1 cellular context compared by ENCODE assay signal in the genomic region with DNA sequence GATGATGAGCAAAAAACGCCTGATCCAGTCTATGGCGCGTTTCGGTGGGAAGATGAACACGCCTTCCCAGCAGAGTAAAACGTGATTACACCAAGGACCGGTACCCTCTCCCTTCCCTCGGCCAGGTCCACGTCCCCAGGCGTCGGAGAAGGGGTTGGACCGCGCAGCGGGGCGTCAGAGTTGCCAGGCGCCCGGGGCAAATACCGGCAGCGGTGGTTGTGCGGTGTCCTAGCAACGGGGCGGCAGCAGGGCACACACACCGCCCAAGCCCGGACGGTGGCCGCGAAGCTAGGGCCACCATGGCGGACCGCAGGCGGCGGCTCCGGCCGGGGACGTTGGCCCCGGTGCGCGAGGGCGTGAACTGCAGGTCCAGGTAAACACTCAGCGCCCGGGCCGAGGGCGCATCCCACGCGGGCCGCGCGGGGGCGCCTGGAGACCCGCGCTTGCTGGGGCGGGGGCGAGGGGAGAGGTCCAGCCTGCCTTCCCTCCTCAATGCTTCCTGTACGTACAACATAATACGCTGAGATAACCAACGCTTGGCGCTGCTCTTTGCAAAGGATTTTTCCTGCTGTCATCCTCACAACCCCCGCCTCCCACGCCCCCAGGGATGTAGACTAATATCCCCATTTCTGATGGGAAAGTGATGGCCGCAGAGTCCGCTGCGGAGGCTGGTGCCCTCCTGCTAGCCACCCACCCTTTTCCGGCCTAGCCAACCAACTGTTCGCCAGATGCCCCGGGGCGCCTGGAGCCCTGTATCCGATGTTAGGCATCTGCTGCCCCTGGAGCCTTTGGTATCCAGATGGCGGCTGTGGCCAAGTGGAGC.
TF ChIP-seq lines count a peak whose summit lies in the region.

A gene with protein sequence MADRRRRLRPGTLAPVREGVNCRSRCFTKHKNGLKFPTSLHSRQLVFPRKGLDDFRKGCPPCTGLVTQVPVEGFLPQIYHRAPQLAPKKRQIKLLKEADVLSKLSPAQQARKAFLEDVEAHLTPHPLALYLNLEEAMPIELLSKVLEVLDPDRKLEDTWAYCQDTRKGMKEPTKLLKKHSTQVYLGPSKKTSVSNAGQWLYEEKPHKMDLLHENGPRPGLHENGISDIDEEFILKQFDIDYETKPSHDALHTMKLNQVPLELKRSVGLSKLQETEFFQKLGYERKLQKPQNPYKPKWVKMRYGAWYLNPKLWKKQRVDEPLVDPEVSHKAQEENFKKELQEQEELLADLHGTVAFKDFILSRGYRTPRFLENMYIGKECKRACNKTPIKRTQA (plus strand): TSS at position 274 of the 823 bp plus-strand sequence. CDS start 26 bp downstream, at position 300.

TF ChIP-seq in HepG2, 621 proteins besides CTCF, POLR2A, EP300 and RAD21 (continued from another document and continues in another):
- TF ChIP-seq, protein P1, sequence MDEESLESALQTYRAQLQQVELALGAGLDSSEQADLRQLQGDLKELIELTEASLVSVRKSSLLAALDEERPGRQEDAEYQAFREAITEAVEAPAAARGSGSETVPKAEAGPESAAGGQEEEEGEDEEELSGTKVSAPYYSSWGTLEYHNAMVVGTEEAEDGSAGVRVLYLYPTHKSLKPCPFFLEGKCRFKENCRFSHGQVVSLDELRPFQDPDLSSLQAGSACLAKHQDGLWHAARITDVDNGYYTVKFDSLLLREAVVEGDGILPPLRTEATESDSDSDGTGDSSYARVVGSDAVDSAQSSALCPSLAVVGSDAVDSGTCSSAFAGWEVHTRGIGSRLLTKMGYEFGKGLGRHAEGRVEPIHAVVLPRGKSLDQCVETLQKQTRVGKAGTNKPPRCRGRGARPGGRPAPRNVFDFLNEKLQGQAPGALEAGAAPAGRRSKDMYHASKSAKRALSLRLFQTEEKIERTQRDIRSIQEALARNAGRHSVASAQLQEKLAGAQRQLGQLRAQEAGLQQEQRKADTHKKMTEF (CRISPR knock-in tag; IDR thresholded peaks at IDR 0.05): peak; percentile 92
- TF ChIP-seq ZNF136 (CRISPR knock-in tag; IDR thresholded peaks at IDR 0.05; ENCODE audit: low read depth) (no peak), FOXP1 (IDR thresholded peaks at IDR 0.05) (no peak), FOXP1 (CRISPR knock-in tag; IDR thresholded peaks at IDR 0.05) (peak; percentile 62), ZNF776 (CRISPR knock-in tag; IDR thresholded peaks at IDR 0.05) (peak; percentile 87), KLF11 (CRISPR knock-in tag; IDR thresholded peaks at IDR 0.05) (no peak), KAT7 (CRISPR knock-in tag; IDR thresholded peaks at IDR 0.05; ENCODE audit: borderline replicate concordance) (0 out of 2 replicates have a peak, but pooled peaks have one; percentile 65), EHMT2 (IDR thresholded peaks at IDR 0.05; ENCODE audit: borderline replicate concordance, low read depth, low read length) (no peak), ZNF317 (CRISPR knock-in tag; IDR thresholded peaks at IDR 0.05) (peak; percentile 45; the same call in 1 of the 2 replicates), TBX2 (CRISPR knock-in tag; IDR thresholded peaks at IDR 0.05; ENCODE audit: borderline replicate concordance) (peak; percentile 85; the same call in 1 of the 2 replicates), CREM (IDR thresholded peaks at IDR 0.05) (no peak), CREM (CRISPR knock-in tag; IDR thresholded peaks at IDR 0.05) (no peak), ZBTB8A (CRISPR knock-in tag; IDR thresholded peaks at IDR 0.05; ENCODE audit: borderline replicate concordance, low read depth) (peak; percentile 49; the same call in 1 of the 2 replicates), CEBPB (IDR thresholded peaks at IDR 0.05; ENCODE audit: borderline replicate concordance, low read depth, low read length) (no peak), ZNF746 (CRISPR knock-in tag; IDR thresholded peaks at IDR 0.05) (peak; percentile 69; the same call in 1 of the 2 replicates), TCF7 (IDR thresholded peaks at IDR 0.05; ENCODE audit: low read depth) (no peak), ZSCAN21 (CRISPR knock-in tag; IDR thresholded peaks at IDR 0.05; ENCODE audit: borderline replicate concordance) (0 out of 2 replicates have a peak, but pooled peaks have one; percentile 53), ZNF766 (CRISPR knock-in tag; IDR thresholded peaks at IDR 0.05; ENCODE audit: borderline replicate concordance) (peak; percentile 89; the same call in 1 of the 2 replicates), KDM2A (CRISPR knock-in tag; IDR thresholded peaks at IDR 0.05; ENCODE audit: borderline replicate concordance, low read depth) (peak; percentile 84), SRSF4 (IDR thresholded peaks at IDR 0.05; ENCODE audit: low read depth, low read length, poor library complexity, severe bottlenecking) (no peak), GATAD2A (CRISPR knock-in tag; IDR thresholded peaks at IDR 0.05) (no peak; the same call in 1 of the 2 replicates), ZNF83 (CRISPR knock-in tag; IDR thresholded peaks at IDR 0.05; ENCODE audit: borderline replicate concordance) (0 out of 2 replicates have a peak, but pooled peaks have one; percentile 39), ZNF747 (CRISPR knock-in tag; IDR thresholded peaks at IDR 0.05; ENCODE audit: borderline replicate concordance) (peak; percentile 90), PITX1 (CRISPR knock-in tag; IDR thresholded peaks at IDR 0.05) (0 out of 2 replicates have a peak, but pooled peaks have one; percentile 28), ZNF572 (CRISPR knock-in tag; IDR thresholded peaks at IDR 0.05) (no peak), ZNF510 (CRISPR knock-in tag; IDR thresholded peaks at IDR 0.05; ENCODE audit: low read depth) (no peak), CBX2 (IDR thresholded peaks at IDR 0.05; ENCODE audit: low read depth, low read length) (0 out of 2 replicates have a peak, but pooled peaks have one; percentile 9), CBX2 (CRISPR knock-in tag; IDR thresholded peaks at IDR 0.05; ENCODE audit: low read depth) (peak; percentile 66; the same call in 1 of the 2 replicates), ZNF331 (CRISPR knock-in tag; IDR thresholded peaks at IDR 0.05) (peak; percentile 75; the same call in 1 of the 2 replicates), HOXD1 (CRISPR knock-in tag; IDR thresholded peaks at IDR 0.05) (peak; percentile 68; the same call in 1 of the 2 replicates), RFX5 (IDR thresholded peaks at IDR 0.05; ENCODE audit: low read depth, low read length) (peak; percentile 98), KDM3A (CRISPR knock-in tag; IDR thresholded peaks at IDR 0.05; ENCODE audit: low read depth) (0 out of 2 replicates have a peak, but pooled peaks have one; percentile 31), RBM39 (IDR thresholded peaks at IDR 0.05; ENCODE audit: low read depth, low read length, poor library complexity, severe bottlenecking) (peak; percentile 52), SKI (IDR thresholded peaks at IDR 0.05; ENCODE audit: partially characterized antibody) (peak; percentile 49), JUNB (CRISPR knock-in tag; IDR thresholded peaks at IDR 0.05; ENCODE audit: borderline replicate concordance) (no peak), ZNF337 (CRISPR knock-in tag; IDR thresholded peaks at IDR 0.05; ENCODE audit: borderline replicate concordance, low read depth) (no peak), HNRNPH1 (optimal IDR thresholded peaks at IDR 0.05; ENCODE audit: low read depth, low read length) (no peak), ASH2L (IDR thresholded peaks at IDR 0.05; ENCODE audit: insufficient read length, low read depth, low read length) (peak; percentile 64), MTF2 (CRISPR knock-in tag; IDR thresholded peaks at IDR 0.05; ENCODE audit: borderline replicate concordance) (peak; percentile 87; the same call in 1 of the 2 replicates)
- TF ChIP-seq, protein P2, sequence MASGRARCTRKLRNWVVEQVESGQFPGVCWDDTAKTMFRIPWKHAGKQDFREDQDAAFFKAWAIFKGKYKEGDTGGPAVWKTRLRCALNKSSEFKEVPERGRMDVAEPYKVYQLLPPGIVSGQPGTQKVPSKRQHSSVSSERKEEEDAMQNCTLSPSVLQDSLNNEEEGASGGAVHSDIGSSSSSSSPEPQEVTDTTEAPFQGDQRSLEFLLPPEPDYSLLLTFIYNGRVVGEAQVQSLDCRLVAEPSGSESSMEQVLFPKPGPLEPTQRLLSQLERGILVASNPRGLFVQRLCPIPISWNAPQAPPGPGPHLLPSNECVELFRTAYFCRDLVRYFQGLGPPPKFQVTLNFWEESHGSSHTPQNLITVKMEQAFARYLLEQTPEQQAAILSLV (CRISPR knock-in tag; IDR thresholded peaks at IDR 0.05; ENCODE audit: borderline replicate concordance): peak; percentile 57
- TF ChIP-seq, protein P3, sequence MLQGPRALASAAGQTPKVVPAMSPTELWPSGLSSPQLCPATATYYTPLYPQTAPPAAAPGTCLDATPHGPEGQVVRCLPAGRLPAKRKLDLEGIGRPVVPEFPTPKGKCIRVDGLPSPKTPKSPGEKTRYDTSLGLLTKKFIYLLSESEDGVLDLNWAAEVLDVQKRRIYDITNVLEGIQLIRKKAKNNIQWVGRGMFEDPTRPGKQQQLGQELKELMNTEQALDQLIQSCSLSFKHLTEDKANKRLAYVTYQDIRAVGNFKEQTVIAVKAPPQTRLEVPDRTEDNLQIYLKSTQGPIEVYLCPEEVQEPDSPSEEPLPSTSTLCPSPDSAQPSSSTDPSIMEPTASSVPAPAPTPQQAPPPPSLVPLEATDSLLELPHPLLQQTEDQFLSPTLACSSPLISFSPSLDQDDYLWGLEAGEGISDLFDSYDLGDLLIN (CRISPR knock-in tag; IDR thresholded peaks at IDR 0.05; ENCODE audit: borderline replicate concordance): no peak; the same call in 1 of the 2 replicates
- TF ChIP-seq, protein P4, sequence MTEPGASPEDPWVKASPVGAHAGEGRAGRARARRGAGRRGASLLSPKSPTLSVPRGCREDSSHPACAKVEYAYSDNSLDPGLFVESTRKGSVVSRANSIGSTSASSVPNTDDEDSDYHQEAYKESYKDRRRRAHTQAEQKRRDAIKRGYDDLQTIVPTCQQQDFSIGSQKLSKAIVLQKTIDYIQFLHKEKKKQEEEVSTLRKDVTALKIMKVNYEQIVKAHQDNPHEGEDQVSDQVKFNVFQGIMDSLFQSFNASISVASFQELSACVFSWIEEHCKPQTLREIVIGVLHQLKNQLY (CRISPR knock-in tag; IDR thresholded peaks at IDR 0.05): no peak
- TF ChIP-seq, protein P5, sequence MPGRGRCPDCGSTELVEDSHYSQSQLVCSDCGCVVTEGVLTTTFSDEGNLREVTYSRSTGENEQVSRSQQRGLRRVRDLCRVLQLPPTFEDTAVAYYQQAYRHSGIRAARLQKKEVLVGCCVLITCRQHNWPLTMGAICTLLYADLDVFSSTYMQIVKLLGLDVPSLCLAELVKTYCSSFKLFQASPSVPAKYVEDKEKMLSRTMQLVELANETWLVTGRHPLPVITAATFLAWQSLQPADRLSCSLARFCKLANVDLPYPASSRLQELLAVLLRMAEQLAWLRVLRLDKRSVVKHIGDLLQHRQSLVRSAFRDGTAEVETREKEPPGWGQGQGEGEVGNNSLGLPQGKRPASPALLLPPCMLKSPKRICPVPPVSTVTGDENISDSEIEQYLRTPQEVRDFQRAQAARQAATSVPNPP (CRISPR knock-in tag; IDR thresholded peaks at IDR 0.05): 0 out of 2 replicates have a peak, but pooled peaks have one; percentile 88
- TF ChIP-seq, protein P6, sequence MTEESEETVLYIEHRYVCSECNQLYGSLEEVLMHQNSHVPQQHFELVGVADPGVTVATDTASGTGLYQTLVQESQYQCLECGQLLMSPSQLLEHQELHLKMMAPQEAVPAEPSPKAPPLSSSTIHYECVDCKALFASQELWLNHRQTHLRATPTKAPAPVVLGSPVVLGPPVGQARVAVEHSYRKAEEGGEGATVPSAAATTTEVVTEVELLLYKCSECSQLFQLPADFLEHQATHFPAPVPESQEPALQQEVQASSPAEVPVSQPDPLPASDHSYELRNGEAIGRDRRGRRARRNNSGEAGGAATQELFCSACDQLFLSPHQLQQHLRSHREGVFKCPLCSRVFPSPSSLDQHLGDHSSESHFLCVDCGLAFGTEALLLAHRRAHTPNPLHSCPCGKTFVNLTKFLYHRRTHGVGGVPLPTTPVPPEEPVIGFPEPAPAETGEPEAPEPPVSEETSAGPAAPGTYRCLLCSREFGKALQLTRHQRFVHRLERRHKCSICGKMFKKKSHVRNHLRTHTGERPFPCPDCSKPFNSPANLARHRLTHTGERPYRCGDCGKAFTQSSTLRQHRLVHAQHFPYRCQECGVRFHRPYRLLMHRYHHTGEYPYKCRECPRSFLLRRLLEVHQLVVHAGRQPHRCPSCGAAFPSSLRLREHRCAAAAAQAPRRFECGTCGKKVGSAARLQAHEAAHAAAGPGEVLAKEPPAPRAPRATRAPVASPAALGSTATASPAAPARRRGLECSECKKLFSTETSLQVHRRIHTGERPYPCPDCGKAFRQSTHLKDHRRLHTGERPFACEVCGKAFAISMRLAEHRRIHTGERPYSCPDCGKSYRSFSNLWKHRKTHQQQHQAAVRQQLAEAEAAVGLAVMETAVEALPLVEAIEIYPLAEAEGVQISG (CRISPR knock-in tag; IDR thresholded peaks at IDR 0.05): peak; percentile 72
- TF ChIP-seq, protein P7, sequence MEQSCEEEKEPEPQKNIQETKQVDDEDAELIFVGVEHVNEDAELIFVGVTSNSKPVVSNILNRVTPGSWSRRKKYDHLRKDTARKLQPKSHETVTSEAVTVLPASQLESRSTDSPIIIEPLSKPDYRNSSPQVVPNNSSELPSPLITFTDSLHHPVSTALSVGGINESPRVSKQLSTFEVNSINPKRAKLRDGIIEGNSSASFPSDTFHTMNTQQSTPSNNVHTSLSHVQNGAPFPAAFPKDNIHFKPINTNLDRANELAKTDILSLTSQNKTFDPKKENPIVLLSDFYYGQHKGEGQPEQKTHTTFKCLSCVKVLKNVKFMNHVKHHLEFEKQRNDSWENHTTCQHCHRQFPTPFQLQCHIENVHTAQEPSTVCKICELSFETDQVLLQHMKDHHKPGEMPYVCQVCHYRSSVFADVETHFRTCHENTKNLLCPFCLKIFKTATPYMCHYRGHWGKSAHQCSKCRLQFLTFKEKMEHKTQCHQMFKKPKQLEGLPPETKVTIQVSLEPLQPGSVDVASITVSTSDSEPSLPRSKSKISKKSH (CRISPR knock-in tag; IDR thresholded peaks at IDR 0.05; ENCODE audit: borderline replicate concordance): peak; percentile 63
- TF ChIP-seq, protein P8, sequence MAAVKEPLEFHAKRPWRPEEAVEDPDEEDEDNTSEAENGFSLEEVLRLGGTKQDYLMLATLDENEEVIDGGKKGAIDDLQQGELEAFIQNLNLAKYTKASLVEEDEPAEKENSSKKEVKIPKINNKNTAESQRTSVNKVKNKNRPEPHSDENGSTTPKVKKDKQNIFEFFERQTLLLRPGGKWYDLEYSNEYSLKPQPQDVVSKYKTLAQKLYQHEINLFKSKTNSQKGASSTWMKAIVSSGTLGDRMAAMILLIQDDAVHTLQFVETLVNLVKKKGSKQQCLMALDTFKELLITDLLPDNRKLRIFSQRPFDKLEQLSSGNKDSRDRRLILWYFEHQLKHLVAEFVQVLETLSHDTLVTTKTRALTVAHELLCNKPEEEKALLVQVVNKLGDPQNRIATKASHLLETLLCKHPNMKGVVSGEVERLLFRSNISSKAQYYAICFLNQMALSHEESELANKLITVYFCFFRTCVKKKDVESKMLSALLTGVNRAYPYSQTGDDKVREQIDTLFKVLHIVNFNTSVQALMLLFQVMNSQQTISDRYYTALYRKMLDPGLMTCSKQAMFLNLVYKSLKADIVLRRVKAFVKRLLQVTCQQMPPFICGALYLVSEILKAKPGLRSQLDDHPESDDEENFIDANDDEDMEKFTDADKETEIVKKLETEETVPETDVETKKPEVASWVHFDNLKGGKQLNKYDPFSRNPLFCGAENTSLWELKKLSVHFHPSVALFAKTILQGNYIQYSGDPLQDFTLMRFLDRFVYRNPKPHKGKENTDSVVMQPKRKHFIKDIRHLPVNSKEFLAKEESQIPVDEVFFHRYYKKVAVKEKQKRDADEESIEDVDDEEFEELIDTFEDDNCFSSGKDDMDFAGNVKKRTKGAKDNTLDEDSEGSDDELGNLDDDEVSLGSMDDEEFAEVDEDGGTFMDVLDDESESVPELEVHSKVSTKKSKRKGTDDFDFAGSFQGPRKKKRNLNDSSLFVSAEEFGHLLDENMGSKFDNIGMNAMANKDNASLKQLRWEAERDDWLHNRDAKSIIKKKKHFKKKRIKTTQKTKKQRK (IDR thresholded peaks at IDR 0.05; ENCODE audit: low read length): no peak
